In genomic region chr20:47677314-47678129, GRCh38 we compare ENCODE assay signal across 8 cellular contexts.
DNase-seq lines count a peak whose midpoint lies in the region; TF ChIP-seq lines count a peak whose summit lies in the region.

No MANE protein-coding gene starts in this region.

- H3K4me1 ChIP-seq in HEK293 (ENCODE audit: control insufficient read depth, insufficient read depth, low read length) (no peaks in the 10 kb centered on the region), NT2/D1 (ENCODE audit: insufficient read depth, insufficient read length) (peaks cover 5% of the 10 kb centered on the region)

- H3K36me3 ChIP-seq in HEK293 (ENCODE audit: control insufficient read depth in 2 of 2, insufficient read depth in 1 of 2, low read length in 2 of 2) (peaks cover 0 to 55% of the 10 kb centered on the region in 2 experiments; a peak in 2 of 3 replicates), NT2/D1 (ENCODE audit: insufficient read depth, insufficient read length, low read length) (peaks cover 89% of the 10 kb centered on the region)

- POLR2A ChIA-PET in HEK293 (lab: Yijun Ruan, JAX), result no interaction called here

- TF ChIP-seq CTCF in C4-2B (conservative IDR thresholded peaks at IDR 0.05) (peak; percentile 95), HEK293 (tag by site-specific recombination; IDR thresholded peaks at IDR 0.05) (peak; percentile 73), fibroblast of pulmonary artery (IDR thresholded peaks at IDR 0.05; ENCODE audit: low read length, missing control alignments) (peak; percentile 72)

- H3K9ac ChIP-seq in NT2/D1 (ENCODE audit: insufficient read length, low read depth), result no peak overlapping the region

- DNase-seq in NT2/D1 (ENCODE audit: low read depth, low spot score) (peak; percentile 61), activated T-cell treated with anti-CD3 and anti-CD28 coated beads for 4 hours (peak; percentile 45), fibroblast of pulmonary artery (ENCODE audit: low read depth) (peak; percentile 37), renal cortical epithelial cell (ENCODE audit: low read depth) (peak; percentile 26), amniotic stem cell (lab: John Stamatoyannopoulos, UW) (no peak), GOT3 (lab: John Stamatoyannopoulos, UW) (no peak)

- H3K9me3 ChIP-seq in HEK293 (ENCODE audit: control insufficient read depth, insufficient read depth, low read depth, low read length), result no peaks in the 10 kb centered on the region
- H3K9me3 ChIP-seq in NT2/D1 (ENCODE audit: insufficient read depth, low read length), result no peaks in the 10 kb centered on the region

- no peaks in the 10 kb centered on the region for H3K27me3 ChIP-seq in NT2/D1 (ENCODE audit: insufficient read depth, insufficient read length)

- no peak overlapping the region for H3K4me3 ChIP-seq in HEK293 (ENCODE audit: low read depth, low read length)
- H3K4me3 ChIP-seq in NT2/D1 (ENCODE audit: insufficient read length, low read depth), result no peak overlapping the region
- H3K4me3 ChIP-seq in fibroblast of pulmonary artery (replicated peaks; ENCODE audit: low read depth, low read length), result no peak overlapping the region

- CTCF ChIA-PET in HEK293 (lab: Yijun Ruan, JAX), result interaction anchor here (0.6 to 3.1 kb wide), 23 partner anchors 10 to 978 kb away, joined by 3 to 37 read pairs (median 4); no protein-coding TSS in a partner anchor

- no peak overlapping the region for H3K27ac ChIP-seq in C4-2B
- H3K27ac ChIP-seq in HEK293 (ENCODE audit: extremely low read depth, low read depth, low read length), result no peak overlapping the region

TF ChIP-seq in HEK293, 187 proteins besides CTCF, POLR2A, EP300 and RAD21 (continues in another document):
- TF ChIP-seq RBAK (tag by site-specific recombination; IDR thresholded peaks at IDR 0.05), result no peak
- peak; percentile 30; the same call in 1 of the 2 replicates for TF ChIP-seq GLIS1 (tag by site-specific recombination; IDR thresholded peaks at IDR 0.05)
- TF ChIP-seq KLF16 (tag by site-specific recombination; IDR thresholded peaks at IDR 0.05), result peak; percentile 68; the same call in 1 of the 2 replicates
- TF ChIP-seq ZNF623 (tag by site-specific recombination; IDR thresholded peaks at IDR 0.05), result no peak
- peak; percentile 80 for TF ChIP-seq ZNF654 (tag by site-specific recombination; IDR thresholded peaks at IDR 0.05; ENCODE audit: low read depth)
- no peak for TF ChIP-seq ZSCAN5A (tag by site-specific recombination; IDR thresholded peaks at IDR 0.05)
- TF ChIP-seq EGR2 (tag by site-specific recombination; IDR thresholded peaks at IDR 0.05; ENCODE audit: low read depth), result peak; percentile 59; the same call in 1 of the 2 replicates
- no peak for TF ChIP-seq ZNF704 (tag by site-specific recombination; IDR thresholded peaks at IDR 0.05)
- no peak for TF ChIP-seq ZNF433 (tag by site-specific recombination; IDR thresholded peaks at IDR 0.05; ENCODE audit: low read depth)
- TF ChIP-seq ZNF621 (tag by site-specific recombination; IDR thresholded peaks at IDR 0.05), result no peak
- TF ChIP-seq ZNF341 (tag by site-specific recombination; IDR thresholded peaks at IDR 0.05; ENCODE audit: low read depth), result no peak
- peak; percentile 28; the same call in 1 of the 2 replicates for TF ChIP-seq KLF17 (tag by site-specific recombination; IDR thresholded peaks at IDR 0.05)
- no peak for TF ChIP-seq ZNF174 (tag by site-specific recombination; IDR thresholded peaks at IDR 0.05)
- no peak for TF ChIP-seq ZNF302 (tag by site-specific recombination; IDR thresholded peaks at IDR 0.05; ENCODE audit: low read depth)
- TF ChIP-seq ZNF837 (tag by site-specific recombination; IDR thresholded peaks at IDR 0.05), result no peak
- no peak for TF ChIP-seq ZNF560 (tag by site-specific recombination; IDR thresholded peaks at IDR 0.05; ENCODE audit: borderline replicate concordance)
- TF ChIP-seq ZNF112 (tag by site-specific recombination; IDR thresholded peaks at IDR 0.05), result no peak
- no peak for TF ChIP-seq ZNF239 (tag by site-specific recombination; IDR thresholded peaks at IDR 0.05)
- TF ChIP-seq ZXDB (tag by site-specific recombination; IDR thresholded peaks at IDR 0.05), result no peak
- no peak for TF ChIP-seq ZNF138 (tag by site-specific recombination; IDR thresholded peaks at IDR 0.05; ENCODE audit: borderline replicate concordance)
- TF ChIP-seq, protein P1, sequence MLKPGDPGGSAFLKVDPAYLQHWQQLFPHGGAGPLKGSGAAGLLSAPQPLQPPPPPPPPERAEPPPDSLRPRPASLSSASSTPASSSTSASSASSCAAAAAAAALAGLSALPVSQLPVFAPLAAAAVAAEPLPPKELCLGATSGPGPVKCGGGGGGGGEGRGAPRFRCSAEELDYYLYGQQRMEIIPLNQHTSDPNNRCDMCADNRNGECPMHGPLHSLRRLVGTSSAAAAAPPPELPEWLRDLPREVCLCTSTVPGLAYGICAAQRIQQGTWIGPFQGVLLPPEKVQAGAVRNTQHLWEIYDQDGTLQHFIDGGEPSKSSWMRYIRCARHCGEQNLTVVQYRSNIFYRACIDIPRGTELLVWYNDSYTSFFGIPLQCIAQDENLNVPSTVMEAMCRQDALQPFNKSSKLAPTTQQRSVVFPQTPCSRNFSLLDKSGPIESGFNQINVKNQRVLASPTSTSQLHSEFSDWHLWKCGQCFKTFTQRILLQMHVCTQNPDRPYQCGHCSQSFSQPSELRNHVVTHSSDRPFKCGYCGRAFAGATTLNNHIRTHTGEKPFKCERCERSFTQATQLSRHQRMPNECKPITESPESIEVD (tag by site-specific recombination; IDR thresholded peaks at IDR 0.05), result no peak
- no peak for TF ChIP-seq ZNF658 (tag by site-specific recombination; IDR thresholded peaks at IDR 0.05)
- TF ChIP-seq ZNF221 (tag by site-specific recombination; IDR thresholded peaks at IDR 0.05; ENCODE audit: borderline replicate concordance), result no peak
- no peak for TF ChIP-seq ZNF670 (tag by site-specific recombination; IDR thresholded peaks at IDR 0.05; ENCODE audit: low read depth)
- TF ChIP-seq SCRT2 (tag by site-specific recombination; IDR thresholded peaks at IDR 0.05), result peak; percentile 91
- TF ChIP-seq ZNF354C (tag by site-specific recombination; IDR thresholded peaks at IDR 0.05; ENCODE audit: borderline replicate concordance, low read depth), result no peak
- no peak for TF ChIP-seq ZBTB10 (tag by site-specific recombination; IDR thresholded peaks at IDR 0.05)

Comparison
In these comparisons a context has a peak if more than half of its experiments do, and no peak if none do; other contexts are left out.
1. DNase-seq: peak in NT2/D1 (single experiment), activated T-cell treated with anti-CD3 and anti-CD28 coated beads for 4 hours (single experiment), fibroblast of pulmonary artery (single experiment) and renal cortical epithelial cell (single experiment); none in amniotic stem cell (single experiment) and GOT3 (single experiment).
2. Peak in every context shown above with its lines, with median percentiles within 50 percentile points of each other: CTCF ChIP-seq.